ENCODE assay signal across 11 cellular contexts in genomic region chr22:28142361-28142801, GRCh38.
A peak's percentile ranks its signal among the peaks of the same experiment; 100 is the strongest.
DNase-seq lines count a peak whose midpoint lies in the region; ATAC-seq, FAIRE-seq and TF ChIP-seq lines count a peak whose summit lies in the region.
"Had no signal": no experiment of that assay in that cellular context is flagged by ENCODE, and none has a peak within 500 bp of the region (broad histone marks: within the 10 kb centered on the region; RNA-seq: fewer than 3 reads in every experiment).

No MANE protein-coding gene starts in this region.

- no peak for TF ChIP-seq EP300 in gastroesophageal sphincter (IDR thresholded peaks at IDR 0.05)

- FAIRE-seq in H54 (lab: Jason Lieb, UNC), result peak; percentile 23

- TF ChIP-seq CTCF in gastroesophageal sphincter (IDR thresholded peaks at IDR 0.05) (no peak), thyroid gland (IDR thresholded peaks at IDR 0.05) (no peak)

- H3K9me3 ChIP-seq in gastroesophageal sphincter, result peaks cover 0 to 3% (median 0%) of the 10 kb centered on the region in 3 donors
- no peaks in the 10 kb centered on the region for H3K9me3 ChIP-seq in thyroid gland

- DNase-seq in H54 (ENCODE audit: insufficient read length, low spot score) (no peak), amniotic stem cell (lab: John Stamatoyannopoulos, UW) (peak; percentile 49), skeletal muscle cell (ENCODE audit: low read depth) (peak; percentile 86), thyroid gland (no peak), NCI-H1694 treated with DMSO at 0.1 percent for 48 hours (lab: John Stamatoyannopoulos, UW) (no peak)
- DNase-seq: activated B cell treated with CpG ODN at 0.5 μM for 24 hours; NCI-H526 treated with DMSO at 0.1 percent for 48 hours; stimulated activated CD4-positive, alpha-beta T cell treated with anti-CD3 and anti-CD28 coated beads, Interleukin-4, amount 100 ng/mL, for 1 hour had no signal

- no peak for TF ChIP-seq POLR2A in H54 (IDR thresholded peaks at IDR 0.05; ENCODE audit: low read depth, low read length)
- no peak for TF ChIP-seq POLR2A in gastroesophageal sphincter (IDR thresholded peaks at IDR 0.05)
- TF ChIP-seq POLR2A in thyroid gland (IDR thresholded peaks at IDR 0.05), result no peak
- no peak for TF ChIP-seq POLR2A in GM18505 (IDR thresholded peaks at IDR 0.05; ENCODE audit: borderline replicate concordance, extremely low read depth, insufficient read depth, insufficient read length)

- ATAC-seq in gastroesophageal sphincter (peak; percentile 81), HG02938 (IDR thresholded peaks at IDR 0.05; ENCODE audit: unreplicated experiment) (no peak), GM18505 (IDR thresholded peaks at IDR 0.05; ENCODE audit: unreplicated experiment) (no peak)

- H3K4me1 ChIP-seq in gastroesophageal sphincter (peaks cover 16 to 72% (median 35%) of the 10 kb centered on the region in 3 donors), thyroid gland (peaks cover 8 to 13% of the 10 kb centered on the region in 2 donors)

- H3K4me3 ChIP-seq in gastroesophageal sphincter, result no peak overlapping the region
- no peak overlapping the region for H3K4me3 ChIP-seq in skeletal muscle cell (ENCODE audit: low read depth, low read length)
- H3K4me3 ChIP-seq in thyroid gland (replicated peaks in 1 of 3), result no peak overlapping the region

- peaks cover 0 to 2% of the 10 kb centered on the region in 2 donors for H3K36me3 ChIP-seq in gastroesophageal sphincter
- no peaks in the 10 kb centered on the region for H3K36me3 ChIP-seq in thyroid gland

- WGBS in gastroesophageal sphincter (ENCODE audit: low coverage in 1 of 2), 2 donors, result 22 to 55% methylated on average over 2 of the region's 2 CpGs
- 72 to 81% methylated on average over 2 of the region's 2 CpGs for WGBS in thyroid gland, 2 donors

- intact Hi-C loops in thyroid gland (cut with DNase I), result no loop called here

- H3K27me3 ChIP-seq in gastroesophageal sphincter (no peaks in the 10 kb centered on the region), thyroid gland (no peaks in the 10 kb centered on the region)

- H3K27ac ChIP-seq in gastroesophageal sphincter (peak overlapping the region; percentile 46 to 70 (median 58)), thyroid gland (no peak overlapping the region)

Comparison
In these comparisons a context has a peak if more than half of its experiments do, and no peak if none do; other contexts are left out.
1. DNase-seq: peak in amniotic stem cell (single experiment) and skeletal muscle cell (single experiment); none in H54 (single experiment), thyroid gland (0 of 2) and NCI-H1694 treated with DMSO at 0.1 percent for 48 hours (single experiment).
2. H3K27ac ChIP-seq: peak in gastroesophageal sphincter (4 of 4); none in thyroid gland (0 of 3).